In genomic region chr16:14249291-14250032, GRCh38 we compare ENCODE assay signal across 1 cellular context.
TF ChIP-seq lines count a peak whose summit lies in the region.

No MANE protein-coding gene starts in this region.

TF ChIP-seq in HepG2, 621 proteins besides CTCF, POLR2A, EP300 and RAD21 (continued from another document and continues in another):
- TF ChIP-seq, protein P1, sequence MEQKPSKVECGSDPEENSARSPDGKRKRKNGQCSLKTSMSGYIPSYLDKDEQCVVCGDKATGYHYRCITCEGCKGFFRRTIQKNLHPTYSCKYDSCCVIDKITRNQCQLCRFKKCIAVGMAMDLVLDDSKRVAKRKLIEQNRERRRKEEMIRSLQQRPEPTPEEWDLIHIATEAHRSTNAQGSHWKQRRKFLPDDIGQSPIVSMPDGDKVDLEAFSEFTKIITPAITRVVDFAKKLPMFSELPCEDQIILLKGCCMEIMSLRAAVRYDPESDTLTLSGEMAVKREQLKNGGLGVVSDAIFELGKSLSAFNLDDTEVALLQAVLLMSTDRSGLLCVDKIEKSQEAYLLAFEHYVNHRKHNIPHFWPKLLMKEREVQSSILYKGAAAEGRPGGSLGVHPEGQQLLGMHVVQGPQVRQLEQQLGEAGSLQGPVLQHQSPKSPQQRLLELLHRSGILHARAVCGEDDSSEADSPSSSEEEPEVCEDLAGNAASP (CRISPR knock-in tag; IDR thresholded peaks at IDR 0.05; ENCODE audit: borderline replicate concordance), result 0 out of 2 replicates have a peak, but pooled peaks have one; percentile 25
- TF ChIP-seq HOXA5 (CRISPR knock-in tag; IDR thresholded peaks at IDR 0.05) (peak; percentile 59; the same call in 1 of the 2 replicates), MATR3 (CRISPR knock-in tag; IDR thresholded peaks at IDR 0.05) (no peak), ATF2 (CRISPR knock-in tag; IDR thresholded peaks at IDR 0.05) (0 out of 2 replicates have a peak, but pooled peaks have one; percentile 16), ZNF639 (CRISPR knock-in tag; conservative IDR thresholded peaks at IDR 0.05) (0 out of 2 replicates have a peak, but pooled peaks have one; percentile 40), KDM6A (CRISPR knock-in tag; IDR thresholded peaks at IDR 0.05; ENCODE audit: low read depth) (no peak), ZNF362 (CRISPR knock-in tag; IDR thresholded peaks at IDR 0.05; ENCODE audit: borderline replicate concordance) (peak; percentile 24; the same call in 1 of the 2 replicates), ZNF235 (CRISPR knock-in tag; IDR thresholded peaks at IDR 0.05; ENCODE audit: borderline replicate concordance) (no peak), ZSCAN20 (CRISPR knock-in tag; IDR thresholded peaks at IDR 0.05; ENCODE audit: borderline replicate concordance) (0 out of 2 replicates have a peak, but pooled peaks have one; percentile 50), RFX5 (IDR thresholded peaks at IDR 0.05; ENCODE audit: low read depth, low read length) (no peak), ZNF124 (CRISPR knock-in tag; IDR thresholded peaks at IDR 0.05) (0 out of 2 replicates have a peak, but pooled peaks have one; percentile 21), HNRNPH1 (optimal IDR thresholded peaks at IDR 0.05; ENCODE audit: low read depth, low read length) (no peak), SMC3 (IDR thresholded peaks at IDR 0.05; ENCODE audit: low read length) (peak; percentile 98), MAFF (IDR thresholded peaks at IDR 0.05; ENCODE audit: low read depth, low read length) (peak; percentile 46), ZNF331 (CRISPR knock-in tag; IDR thresholded peaks at IDR 0.05) (0 out of 2 replicates have a peak, but pooled peaks have one; percentile 21), MBD4 (IDR thresholded peaks at IDR 0.05; ENCODE audit: borderline replicate concordance, low read length) (0 out of 2 replicates have a peak, but pooled peaks have one; percentile 55), ERF (CRISPR knock-in tag; IDR thresholded peaks at IDR 0.05) (peak; percentile 38; the same call in 1 of the 2 replicates), MED1 (CRISPR knock-in tag; IDR thresholded peaks at IDR 0.05) (0 out of 2 replicates have a peak, but pooled peaks have one; percentile 21), ZNF773 (CRISPR knock-in tag; IDR thresholded peaks at IDR 0.05; ENCODE audit: borderline replicate concordance) (0 out of 2 replicates have a peak, but pooled peaks have one; percentile 31), DRAP1 (CRISPR knock-in tag; IDR thresholded peaks at IDR 0.05) (0 out of 2 replicates have a peak, but pooled peaks have one; percentile 25), CENPX (CRISPR knock-in tag; IDR thresholded peaks at IDR 0.05) (no peak), ZNF614 (CRISPR knock-in tag; IDR thresholded peaks at IDR 0.05; ENCODE audit: borderline replicate concordance) (0 out of 2 replicates have a peak, but pooled peaks have one; percentile 19), IRF2 (CRISPR knock-in tag; IDR thresholded peaks at IDR 0.05) (0 out of 2 replicates have a peak, but pooled peaks have one; percentile 32), XBP1 (CRISPR knock-in tag; IDR thresholded peaks at IDR 0.05) (0 out of 2 replicates have a peak, but pooled peaks have one; percentile 36), SSRP1 (CRISPR knock-in tag; IDR thresholded peaks at IDR 0.05) (no peak), HNRNPLL (IDR thresholded peaks at IDR 0.05; ENCODE audit: low read depth, low read length, poor library complexity, severe bottlenecking) (no peak), ZNF543 (CRISPR knock-in tag; IDR thresholded peaks at IDR 0.05) (no peak), ZNF354B (CRISPR knock-in tag; IDR thresholded peaks at IDR 0.05) (no peak)
- TF ChIP-seq, protein P2, sequence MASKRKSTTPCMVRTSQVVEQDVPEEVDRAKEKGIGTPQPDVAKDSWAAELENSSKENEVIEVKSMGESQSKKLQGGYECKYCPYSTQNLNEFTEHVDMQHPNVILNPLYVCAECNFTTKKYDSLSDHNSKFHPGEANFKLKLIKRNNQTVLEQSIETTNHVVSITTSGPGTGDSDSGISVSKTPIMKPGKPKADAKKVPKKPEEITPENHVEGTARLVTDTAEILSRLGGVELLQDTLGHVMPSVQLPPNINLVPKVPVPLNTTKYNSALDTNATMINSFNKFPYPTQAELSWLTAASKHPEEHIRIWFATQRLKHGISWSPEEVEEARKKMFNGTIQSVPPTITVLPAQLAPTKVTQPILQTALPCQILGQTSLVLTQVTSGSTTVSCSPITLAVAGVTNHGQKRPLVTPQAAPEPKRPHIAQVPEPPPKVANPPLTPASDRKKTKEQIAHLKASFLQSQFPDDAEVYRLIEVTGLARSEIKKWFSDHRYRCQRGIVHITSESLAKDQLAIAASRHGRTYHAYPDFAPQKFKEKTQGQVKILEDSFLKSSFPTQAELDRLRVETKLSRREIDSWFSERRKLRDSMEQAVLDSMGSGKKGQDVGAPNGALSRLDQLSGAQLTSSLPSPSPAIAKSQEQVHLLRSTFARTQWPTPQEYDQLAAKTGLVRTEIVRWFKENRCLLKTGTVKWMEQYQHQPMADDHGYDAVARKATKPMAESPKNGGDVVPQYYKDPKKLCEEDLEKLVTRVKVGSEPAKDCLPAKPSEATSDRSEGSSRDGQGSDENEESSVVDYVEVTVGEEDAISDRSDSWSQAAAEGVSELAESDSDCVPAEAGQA (IDR thresholded peaks at IDR 0.05; ENCODE audit: low read depth), result no peak
- TF ChIP-seq, protein P2 (CRISPR knock-in tag; IDR thresholded peaks at IDR 0.05; ENCODE audit: borderline replicate concordance), result 0 out of 2 replicates have a peak, but pooled peaks have one; percentile 50
- TF ChIP-seq, protein P3, sequence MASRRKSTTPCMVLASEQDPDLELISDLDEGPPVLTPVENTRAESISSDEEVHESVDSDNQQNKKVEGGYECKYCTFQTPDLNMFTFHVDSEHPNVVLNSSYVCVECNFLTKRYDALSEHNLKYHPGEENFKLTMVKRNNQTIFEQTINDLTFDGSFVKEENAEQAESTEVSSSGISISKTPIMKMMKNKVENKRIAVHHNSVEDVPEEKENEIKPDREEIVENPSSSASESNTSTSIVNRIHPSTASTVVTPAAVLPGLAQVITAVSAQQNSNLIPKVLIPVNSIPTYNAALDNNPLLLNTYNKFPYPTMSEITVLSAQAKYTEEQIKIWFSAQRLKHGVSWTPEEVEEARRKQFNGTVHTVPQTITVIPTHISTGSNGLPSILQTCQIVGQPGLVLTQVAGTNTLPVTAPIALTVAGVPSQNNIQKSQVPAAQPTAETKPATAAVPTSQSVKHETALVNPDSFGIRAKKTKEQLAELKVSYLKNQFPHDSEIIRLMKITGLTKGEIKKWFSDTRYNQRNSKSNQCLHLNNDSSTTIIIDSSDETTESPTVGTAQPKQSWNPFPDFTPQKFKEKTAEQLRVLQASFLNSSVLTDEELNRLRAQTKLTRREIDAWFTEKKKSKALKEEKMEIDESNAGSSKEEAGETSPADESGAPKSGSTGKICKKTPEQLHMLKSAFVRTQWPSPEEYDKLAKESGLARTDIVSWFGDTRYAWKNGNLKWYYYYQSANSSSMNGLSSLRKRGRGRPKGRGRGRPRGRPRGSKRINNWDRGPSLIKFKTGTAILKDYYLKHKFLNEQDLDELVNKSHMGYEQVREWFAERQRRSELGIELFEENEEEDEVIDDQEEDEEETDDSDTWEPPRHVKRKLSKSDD (CRISPR knock-in tag; IDR thresholded peaks at IDR 0.05; ENCODE audit: low read depth), result no peak
- TF ChIP-seq, protein P4, sequence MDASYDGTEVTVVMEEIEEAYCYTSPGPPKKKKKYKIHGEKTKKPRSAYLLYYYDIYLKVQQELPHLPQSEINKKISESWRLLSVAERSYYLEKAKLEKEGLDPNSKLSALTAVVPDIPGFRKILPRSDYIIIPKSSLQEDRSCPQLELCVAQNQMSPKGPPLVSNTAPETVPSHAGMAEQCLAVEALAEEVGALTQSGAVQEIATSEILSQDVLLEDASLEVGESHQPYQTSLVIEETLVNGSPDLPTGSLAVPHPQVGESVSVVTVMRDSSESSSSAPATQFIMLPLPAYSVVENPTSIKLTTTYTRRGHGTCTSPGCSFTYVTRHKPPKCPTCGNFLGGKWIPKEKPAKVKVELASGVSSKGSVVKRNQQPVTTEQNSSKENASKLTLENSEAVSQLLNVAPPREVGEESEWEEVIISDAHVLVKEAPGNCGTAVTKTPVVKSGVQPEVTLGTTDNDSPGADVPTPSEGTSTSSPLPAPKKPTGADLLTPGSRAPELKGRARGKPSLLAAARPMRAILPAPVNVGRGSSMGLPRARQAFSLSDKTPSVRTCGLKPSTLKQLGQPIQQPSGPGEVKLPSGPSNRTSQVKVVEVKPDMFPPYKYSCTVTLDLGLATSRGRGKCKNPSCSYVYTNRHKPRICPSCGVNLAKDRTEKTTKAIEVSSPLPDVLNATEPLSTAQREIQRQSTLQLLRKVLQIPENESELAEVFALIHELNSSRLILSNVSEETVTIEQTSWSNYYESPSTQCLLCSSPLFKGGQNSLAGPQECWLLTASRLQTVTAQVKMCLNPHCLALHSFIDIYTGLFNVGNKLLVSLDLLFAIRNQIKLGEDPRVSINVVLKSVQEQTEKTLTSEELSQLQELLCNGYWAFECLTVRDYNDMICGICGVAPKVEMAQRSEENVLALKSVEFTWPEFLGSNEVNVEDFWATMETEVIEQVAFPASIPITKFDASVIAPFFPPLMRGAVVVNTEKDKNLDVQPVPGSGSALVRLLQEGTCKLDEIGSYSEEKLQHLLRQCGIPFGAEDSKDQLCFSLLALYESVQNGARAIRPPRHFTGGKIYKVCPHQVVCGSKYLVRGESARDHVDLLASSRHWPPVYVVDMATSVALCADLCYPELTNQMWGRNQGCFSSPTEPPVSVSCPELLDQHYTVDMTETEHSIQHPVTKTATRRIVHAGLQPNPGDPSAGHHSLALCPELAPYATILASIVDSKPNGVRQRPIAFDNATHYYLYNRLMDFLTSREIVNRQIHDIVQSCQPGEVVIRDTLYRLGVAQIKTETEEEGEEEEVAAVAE (CRISPR knock-in tag; IDR thresholded peaks at IDR 0.05; ENCODE audit: borderline replicate concordance), result 0 out of 2 replicates have a peak, but pooled peaks have one; percentile 33
- TF ChIP-seq, protein P5, sequence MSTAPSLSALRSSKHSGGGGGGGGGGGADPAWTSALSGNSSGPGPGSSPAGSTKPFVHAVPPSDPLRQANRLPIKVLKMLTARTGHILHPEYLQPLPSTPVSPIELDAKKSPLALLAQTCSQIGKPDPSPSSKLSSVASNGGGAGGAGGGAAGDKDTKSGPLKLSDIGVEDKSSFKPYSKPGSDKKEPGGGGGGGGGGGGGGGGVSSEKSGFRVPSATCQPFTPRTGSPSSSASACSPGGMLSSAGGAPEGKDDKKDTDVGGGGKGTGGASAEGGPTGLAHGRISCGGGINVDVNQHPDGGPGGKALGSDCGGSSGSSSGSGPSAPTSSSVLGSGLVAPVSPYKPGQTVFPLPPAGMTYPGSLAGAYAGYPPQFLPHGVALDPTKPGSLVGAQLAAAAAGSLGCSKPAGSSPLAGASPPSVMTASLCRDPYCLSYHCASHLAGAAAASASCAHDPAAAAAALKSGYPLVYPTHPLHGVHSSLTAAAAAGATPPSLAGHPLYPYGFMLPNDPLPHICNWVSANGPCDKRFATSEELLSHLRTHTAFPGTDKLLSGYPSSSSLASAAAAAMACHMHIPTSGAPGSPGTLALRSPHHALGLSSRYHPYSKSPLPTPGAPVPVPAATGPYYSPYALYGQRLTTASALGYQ (CRISPR knock-in tag; IDR thresholded peaks at IDR 0.05), result 0 out of 2 replicates have a peak, but pooled peaks have one; percentile 39
